Comparison of ENCODE assay signal across 28 cellular contexts in genomic region chr11:12482839-12483238, GRCh38.
A peak's percentile ranks its signal among the peaks of the same experiment; 100 is the strongest.
DNase-seq lines count a peak whose midpoint lies in the region; ATAC-seq and TF ChIP-seq lines count a peak whose summit lies in the region.
"Had no signal": no experiment of that assay in that cellular context is flagged by ENCODE, and none has a peak within 500 bp of the region (broad histone marks: within the 10 kb centered on the region; RNA-seq: fewer than 3 reads in every experiment).

No MANE protein-coding gene starts in this region.

- H3K4me1 ChIP-seq in esophagus muscularis mucosa, result peaks cover 26 to 53% (median 36%) of the 10 kb centered on the region in 4 donors
- no peaks in the 10 kb centered on the region for H3K4me1 ChIP-seq in lower lobe of right lung
- peaks cover 0 to 8% of the 10 kb centered on the region in 2 donors for H3K4me1 ChIP-seq in thyroid gland
- H3K4me1 ChIP-seq: Peyer's patch had no signal

- intact Hi-C loops in esophagus muscularis mucosa (cut with DNase I), result no loop called here
- intact Hi-C loops in lower lobe of right lung (cut with DNase I), result no loop called here
- intact Hi-C loops in thyroid gland (cut with DNase I), result no loop called here

- no peaks in the 10 kb centered on the region for H3K9me3 ChIP-seq in esophagus muscularis mucosa
- no peaks in the 10 kb centered on the region for H3K9me3 ChIP-seq in lower lobe of right lung
- H3K9me3 ChIP-seq in thyroid gland, result no peaks in the 10 kb centered on the region
- H3K9me3 ChIP-seq: Peyer's patch, transverse colon had no signal

- H3K27me3 ChIP-seq in esophagus muscularis mucosa (no peaks in the 10 kb centered on the region), lower lobe of right lung (ENCODE audit: low read depth) (no peaks in the 10 kb centered on the region), thyroid gland (no peaks in the 10 kb centered on the region)
- H3K27me3 ChIP-seq: Peyer's patch, transverse colon had no signal

- TF ChIP-seq CTCF in esophagus muscularis mucosa (IDR thresholded peaks at IDR 0.05), result no peak
- TF ChIP-seq CTCF in lower lobe of right lung (IDR thresholded peaks at IDR 0.05), result no peak
- TF ChIP-seq CTCF in thyroid gland (IDR thresholded peaks at IDR 0.05), result no peak

- peak; percentile 84 to 92 for ATAC-seq in lower lobe of right lung
- ATAC-seq: activated naive CD8-positive, alpha-beta T cell treated with anti-CD3 and anti-CD28 coated beads, Interleukin-2, amount 50 U/mL, for 24 hours had no signal

- H3K27ac ChIP-seq in esophagus muscularis mucosa (replicated peaks in 1 of 4) (peak overlapping the region; percentile 31 to 59 (median 56)), lower lobe of right lung (no peak overlapping the region), thyroid gland (peak overlapping the region; percentile 22 to 76 (median 75))
- H3K27ac ChIP-seq: 22Rv1, C4-2B had no signal

- DNase-seq in NCI-H2196 (lab: John Stamatoyannopoulos, UW; ENCODE audit: unreplicated experiment) (peak; percentile 42), NCI-H2196 treated with DMSO at 0.1 percent for 48 hours (lab: John Stamatoyannopoulos, UW; ENCODE audit: unreplicated experiment) (no peak), esophagus muscularis mucosa (ENCODE audit: extremely low spot score) (no peak), lower lobe of right lung (no peak), thyroid gland (peak; percentile 84 to 92), dedifferentiated amniotic fluid mesenchymal stem cell (ENCODE audit: extremely low spot score) (no peak)
- DNase-seq in central memory CD4-positive, alpha-beta T cell, result no peak
- DNase-seq in effector CD4-positive, alpha-beta T cell, result no peak
- DNase-seq: activated CD4-positive, alpha-beta memory T cell treated with anti-CD3 and anti-CD28 coated beads, Interleukin-2, amount 10 ng/mL, durations not matched to agents 7 days and 5 days; activated CD4-positive, CD25-positive, alpha-beta regulatory T cell treated with anti-CD3 and anti-CD28 coated beads, Interleukin-2, amount 50 U/mL, for 72 hours; activated CD8-positive, alpha-beta memory T cell treated with anti-CD3 and anti-CD28 coated beads, Interleukin-2, amount 50 U/mL, for 4 hours; activated naive CD4-positive, alpha-beta T cell; activated naive CD8-positive, alpha-beta T cell treated with anti-CD3 and anti-CD28 coated beads, Interleukin-2, amount 50 U/mL, for 24 hours; COR-L47; GOT3; hypothalamus; left cardiac atrium; mesendoderm; NCI-H1092 treated with DMSO at 0.1 percent for 48 hours; NCI-H187 treated with DMSO at 0.1 percent for 48 hours; NCI-H2227 treated with DMSO at 0.1 percent for 48 hours; NCI-H748 treated with DMSO at 0.1 percent for 48 hours; Peyer's patch; SIG-M5; stimulated activated CD4-positive, alpha-beta T cell treated with anti-CD3 and anti-CD28 coated beads, Interleukin-4, amount 100 ng/mL, for 4 hours; transverse colon had no signal

- TF ChIP-seq POLR2A in esophagus muscularis mucosa (IDR thresholded peaks at IDR 0.05; ENCODE audit: low read depth), result no peak
- peak in 1 of 2 donors; percentile 41 for TF ChIP-seq POLR2A in thyroid gland (IDR thresholded peaks at IDR 0.05)

- TF ChIP-seq EP300 in esophagus muscularis mucosa (IDR thresholded peaks at IDR 0.05), result no peak

- 43% methylated on average over 2 of the region's 2 CpGs for WGBS in esophagus muscularis mucosa
- WGBS in thyroid gland, 2 donors, result 39 to 42% methylated on average over 2 of the region's 2 CpGs

- H3K4me3 ChIP-seq in esophagus muscularis mucosa (no peak overlapping the region), lower lobe of right lung (no peak overlapping the region), thyroid gland (replicated peaks in 1 of 3) (no peak overlapping the region)
- H3K4me3 ChIP-seq: Peyer's patch, transverse colon had no signal

- H3K36me3 ChIP-seq in esophagus muscularis mucosa (peaks cover 11 to 92% (median 44%) of the 10 kb centered on the region in 4 donors), lower lobe of right lung (peaks cover 37% of the 10 kb centered on the region), thyroid gland (no peaks in the 10 kb centered on the region)

Comparison
In these comparisons a context has a peak if more than half of its experiments do, and no peak if none do; other contexts are left out.
1. DNase-seq: peak in NCI-H2196 (single experiment) and thyroid gland (2 of 2); none in NCI-H2196 treated with DMSO at 0.1 percent for 48 hours (single experiment), esophagus muscularis mucosa (single experiment), lower lobe of right lung (single experiment), central memory CD4-positive, alpha-beta T cell (single experiment), effector CD4-positive, alpha-beta T cell (single experiment) and dedifferentiated amniotic fluid mesenchymal stem cell (single experiment).